Comparison of ENCODE assay signal across 8 cellular contexts in the genomic region with DNA sequence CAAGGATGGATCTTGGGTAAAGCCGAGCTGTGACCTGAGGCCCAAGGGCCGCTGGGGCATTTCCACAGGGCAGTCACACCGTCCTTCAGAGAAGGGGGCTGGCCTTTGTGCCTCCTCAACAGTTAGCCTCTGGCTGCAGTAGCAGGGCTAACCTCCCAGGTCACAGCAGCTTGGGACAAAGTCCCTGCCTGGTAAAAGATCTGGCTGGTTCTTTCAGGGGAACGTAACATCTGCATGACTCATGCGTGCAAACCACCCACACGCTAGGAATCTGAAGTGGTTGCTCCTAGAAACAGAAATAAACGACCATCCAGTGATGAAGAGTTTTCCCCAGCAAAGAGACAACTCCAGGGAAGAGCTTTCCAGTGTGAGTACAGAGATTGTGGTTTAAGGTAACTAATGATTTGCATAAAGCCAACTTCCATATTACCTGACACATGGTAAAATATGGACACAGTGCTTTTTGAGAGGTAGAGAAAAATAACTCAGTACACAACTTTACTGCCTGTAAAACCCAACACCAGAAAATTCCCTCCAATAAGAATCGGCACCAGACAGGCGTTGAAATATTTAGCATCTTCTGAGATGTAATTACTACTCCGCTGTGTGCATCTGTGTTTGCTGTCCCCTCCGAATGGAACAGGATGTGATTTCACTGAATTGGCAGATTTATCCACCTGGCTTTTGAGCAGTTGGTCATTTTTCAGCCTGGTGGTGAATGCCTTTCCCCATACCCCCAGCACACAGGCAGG.
DNase-seq lines count a peak whose midpoint lies in the region; ATAC-seq and TF ChIP-seq lines count a peak whose summit lies in the region.

No MANE protein-coding gene starts in this region.

- peak overlapping the region; percentile 96 for H3K27ac Mint-ChIP-seq in HFFc6

- no peaks in the 10 kb centered on the region for H3K36me3 Mint-ChIP-seq in HFFc6 (ENCODE audit: low read depth)

- DNase-seq in Ammon's horn (ENCODE audit: low spot score) = peak; percentile 54
- peak; percentile 93 for DNase-seq in HFFc6
- DNase-seq in fibroblast of villous mesenchyme (ENCODE audit: low read depth) = peak; percentile 88

- H3K4me3 ChIP-seq in fibroblast of villous mesenchyme (ENCODE audit: low read depth, low read length) = no peak overlapping the region
- H3K4me3 ChIP-seq in rectal smooth muscle tissue (ENCODE audit: low read length) = peak overlapping the region; percentile 38

- H3K27me3 Mint-ChIP-seq in HFFc6 (ENCODE audit: insufficient read depth) = no peaks in the 10 kb centered on the region

- H3K36me3 ChIP-seq in rectal smooth muscle tissue (ENCODE audit: control insufficient read depth, insufficient read depth, low read length) = no peaks in the 10 kb centered on the region

- TF ChIP-seq CTCF in HFFc6 (IDR thresholded peaks at IDR 0.05) = no peak
- no peak for TF ChIP-seq CTCF in fibroblast of villous mesenchyme (IDR thresholded peaks at IDR 0.05; ENCODE audit: insufficient read depth, low read depth, low read length)

- peaks cover 47% of the 10 kb centered on the region for H3K4me1 Mint-ChIP-seq in HFFc6 (ENCODE audit: low read depth)

- no peaks in the 10 kb centered on the region for H3K27me3 ChIP-seq in rectal smooth muscle tissue (ENCODE audit: control insufficient read depth, insufficient read depth, low read length)

- peak overlapping the region; percentile 77 for H3K27ac ChIP-seq in rectal smooth muscle tissue (ENCODE audit: low read depth, low read length)

- H3K9ac ChIP-seq in rectal smooth muscle tissue (ENCODE audit: low read length) = peak overlapping the region; percentile 9

- ATAC-seq in SK-N-SH treated with all-trans-retinoic acid at 6 μM for 48 hours = peak; percentile 97
- no peak for ATAC-seq in HG03460 (IDR thresholded peaks at IDR 0.05; ENCODE audit: unreplicated experiment)
- no peak for ATAC-seq in GM19351 (IDR thresholded peaks at IDR 0.05; ENCODE audit: unreplicated experiment)
- no peak for ATAC-seq in GM21423 (IDR thresholded peaks at IDR 0.05; ENCODE audit: unreplicated experiment)

- H3K4me3 Mint-ChIP-seq in HFFc6 = no peak overlapping the region; the same call in 1 of the 2 replicates

- no peaks in the 10 kb centered on the region for H3K9me3 Mint-ChIP-seq in HFFc6

- H3K4me1 ChIP-seq in rectal smooth muscle tissue (ENCODE audit: control insufficient read depth, insufficient read depth, low read length) = peaks cover 20% of the 10 kb centered on the region

TF ChIP-seq in SK-N-SH treated with all-trans-retinoic acid at 6 μM for 48 hours, 23 proteins besides CTCF, POLR2A, EP300 and RAD21:
- TF ChIP-seq TOX (CRISPR knock-in tag; IDR thresholded peaks at IDR 0.05; ENCODE audit: borderline replicate concordance) (no peak), GLIS3 (CRISPR knock-in tag; IDR thresholded peaks at IDR 0.05) (no peak), ZNF565 (CRISPR knock-in tag; conservative IDR thresholded peaks at IDR 0.05; ENCODE audit: low read depth) (no peak), TCF4 (CRISPR knock-in tag; IDR thresholded peaks at IDR 0.05; ENCODE audit: borderline replicate concordance) (no peak)
